ENCODE assay signal across 23 cellular contexts in genomic region chr5:2134543-2135299, GRCh38.
DNase-seq lines count a peak whose midpoint lies in the region; ATAC-seq, FAIRE-seq and TF ChIP-seq lines count a peak whose summit lies in the region.
"Had no signal": no experiment of that assay in that cellular context is flagged by ENCODE, and none has a peak within 500 bp of the region (broad histone marks: within the 10 kb centered on the region; RNA-seq: fewer than 3 reads in every experiment).

No MANE protein-coding gene starts in this region.

- peaks cover 30% of the 10 kb centered on the region for H3K4me1 ChIP-seq in HepG2 (ENCODE audit: insufficient read depth, low read length)
- H3K4me1 ChIP-seq in ovary (ENCODE audit: insufficient read depth) = peaks cover 3% of the 10 kb centered on the region

- no peaks in the 10 kb centered on the region for H3K36me3 ChIP-seq in HepG2 (replicated peaks in 1 of 2; ENCODE audit: control insufficient read depth in 1 of 2, insufficient read depth in 2 of 2, low read length in 2 of 2)
- no peaks in the 10 kb centered on the region for H3K36me3 ChIP-seq in ovary
- H3K36me3 ChIP-seq: heart left ventricle had no signal

- POLR2A ChIA-PET in HepG2 (lab: Yijun Ruan, JAX) = no interaction called here

- H3K9ac ChIP-seq in HepG2 (ENCODE audit: insufficient read depth, low read depth, low read length) = no peak overlapping the region

- no peak for ATAC-seq in natural killer cell treated with Interleukin-12 subunit alpha and Interleukin-12 subunit beta and Interleukin-15 and Interleukin-18, amount 100 ng/mL, for 72 hours
- ATAC-seq in natural killer cell = no peak
- ATAC-seq in HepG2 = peak; percentile 57
- ATAC-seq in HG03460 (IDR thresholded peaks at IDR 0.05; ENCODE audit: unreplicated experiment) = no peak
- ATAC-seq: left ventricle myocardium superior, T-cell had no signal

- no peak overlapping the region for H2AFZ ChIP-seq in HepG2 (ENCODE audit: low read length)
- H2AFZ ChIP-seq: GM23338 had no signal

- no peaks in the 10 kb centered on the region for H3K79me2 ChIP-seq in HepG2 (ENCODE audit: insufficient read depth, low read length)

- no peak for FAIRE-seq in HepG2 (lab: Jason Lieb, UNC)
- FAIRE-seq: colon, D721Med had no signal

- in situ Hi-C loops in HepG2 (cut with HindIII; ENCODE audit: extremely low pct_ligation_motif_present, low pct_unique_long_range_greater_than_20kb) = no loop called here

- no peaks in the 10 kb centered on the region for H3K9me3 Mint-ChIP-seq in natural killer cell treated with Interleukin-12 subunit alpha and Interleukin-12 subunit beta and Interleukin-15 and Interleukin-18, amount 100 ng/mL, for 72 hours
- no peaks in the 10 kb centered on the region for H3K9me3 Mint-ChIP-seq in natural killer cell
- H3K9me3 Mint-ChIP-seq: T-cell, type B pancreatic cell had no signal

- BruUV-seq in HepG2 (replicated peaks; lab: Mats Ljungman, UMichigan) = no TSS peak

- H3K27ac ChIP-seq in coronary artery (no peak overlapping the region), HepG2 (ENCODE audit: extremely low read length, insufficient read depth, low read length) (no peak overlapping the region), ovary (no peak overlapping the region)
- H3K27ac ChIP-seq: heart left ventricle had no signal

- no peaks in the 10 kb centered on the region for H4K20me1 ChIP-seq in HepG2 (ENCODE audit: insufficient read depth, low read length)

- H3K4me2 ChIP-seq in HepG2 (ENCODE audit: low read depth, low read length) = peak overlapping the region; percentile 23; the same call in 1 of the 2 replicates
- H3K4me2 ChIP-seq: GM23338 had no signal

- 1% methylated on average over 17 of the region's 20 CpGs for WGBS in HepG2 (ENCODE audit: low lambda C conversion rate)
- WGBS in ovary, 3 donors = 37 to 55% (median 54%) methylated on average over 20 of the region's 20 CpGs

- TF ChIP-seq EP300 in HepG2 (IDR thresholded peaks at IDR 0.05; ENCODE audit: low read depth in 2 of 2, low read length in 2 of 2) = no peak
- TF ChIP-seq EP300 in HepG2 (CRISPR knock-in tag; IDR thresholded peaks at IDR 0.05; ENCODE audit: borderline replicate concordance) = no peak; the same call in 1 of the 2 replicates
- no peak for TF ChIP-seq EP300 in ovary (IDR thresholded peaks at IDR 0.05)

- CTCF ChIA-PET in HepG2 (lab: Yijun Ruan, JAX; ENCODE audit: low intra/inter-chr PET ratio, low total read pairs) = no interaction called here

- TF ChIP-seq CTCF in natural killer cell (IDR thresholded peaks at IDR 0.05) = no peak
- no peak for TF ChIP-seq CTCF in coronary artery (IDR thresholded peaks at IDR 0.05)
- TF ChIP-seq CTCF in HepG2 (CRISPR knock-in tag; IDR thresholded peaks at IDR 0.05) = no peak
- TF ChIP-seq CTCF in ovary (IDR thresholded peaks at IDR 0.05) = no peak

- H3K4me1 Mint-ChIP-seq in natural killer cell treated with Interleukin-12 subunit alpha and Interleukin-12 subunit beta and Interleukin-15 and Interleukin-18, amount 100 ng/mL, for 72 hours (ENCODE audit: low read depth in 2 of 2) = no peaks in the 10 kb centered on the region
- H3K4me1 Mint-ChIP-seq in natural killer cell = no peaks in the 10 kb centered on the region
- H3K4me1 Mint-ChIP-seq: CD14-positive monocyte, T-cell had no signal

- no peak overlapping the region for H3K4me3 Mint-ChIP-seq in natural killer cell treated with Interleukin-12 subunit alpha and Interleukin-12 subunit beta and Interleukin-15 and Interleukin-18, amount 100 ng/mL, for 72 hours
- no peak overlapping the region for H3K4me3 Mint-ChIP-seq in natural killer cell
- H3K4me3 Mint-ChIP-seq: CD14-positive monocyte, GM23338, T-cell, type B pancreatic cell had no signal

- no peak for TF ChIP-seq POLR2A in HepG2 (IDR thresholded peaks at IDR 0.05; ENCODE audit: insufficient read depth in 1 of 2, low read depth in 2 of 2, low read length in 2 of 2)
- TF ChIP-seq POLR2A in ovary (IDR thresholded peaks at IDR 0.05) = no peak

- H3K9me3 ChIP-seq in HepG2 (ENCODE audit: low read length) = no peaks in the 10 kb centered on the region
- no peaks in the 10 kb centered on the region for H3K9me3 ChIP-seq in ovary
- H3K9me3 ChIP-seq: heart left ventricle had no signal

- peaks cover 2 to 7% of the 10 kb centered on the region in 2 donors for H3K27me3 Mint-ChIP-seq in natural killer cell treated with Interleukin-12 subunit alpha and Interleukin-12 subunit beta and Interleukin-15 and Interleukin-18, amount 100 ng/mL, for 72 hours
- peaks cover 0 to 8% of the 10 kb centered on the region in 2 donors for H3K27me3 Mint-ChIP-seq in natural killer cell (ENCODE audit: low read depth in 2 of 2)

- H3K27ac Mint-ChIP-seq in natural killer cell treated with Interleukin-12 subunit alpha and Interleukin-12 subunit beta and Interleukin-15 and Interleukin-18, amount 100 ng/mL, for 72 hours = no peak overlapping the region
- no peak overlapping the region for H3K27ac Mint-ChIP-seq in natural killer cell
- H3K27ac Mint-ChIP-seq: GM23338, T-cell, type B pancreatic cell had no signal

- intact Hi-C loops in natural killer cell (cut with micrococcal nuclease) (no loop called here), HepG2 (cut with micrococcal nuclease; ENCODE audit: unreplicated experiment) (no loop called here), ovary (cut with DNase I) (no loop called here)

- no peak for TF ChIP-seq RAD21 in HepG2 (CRISPR knock-in tag; IDR thresholded peaks at IDR 0.05)

- H3K4me3 ChIP-seq in coronary artery (peak overlapping the region; percentile 30), HepG2 (replicated peaks in 1 of 3; ENCODE audit: insufficient read depth in 1 of 3, low read depth in 2 of 3, low read length in 3 of 3) (no peak overlapping the region), ovary (no peak overlapping the region)
- H3K4me3 ChIP-seq: GM23338 had no signal

- H3K36me3 Mint-ChIP-seq in natural killer cell treated with Interleukin-12 subunit alpha and Interleukin-12 subunit beta and Interleukin-15 and Interleukin-18, amount 100 ng/mL, for 72 hours = no peaks in the 10 kb centered on the region
- no peaks in the 10 kb centered on the region for H3K36me3 Mint-ChIP-seq in natural killer cell
- H3K36me3 Mint-ChIP-seq: CD14-positive monocyte, T-cell, type B pancreatic cell had no signal

- H3K27me3 ChIP-seq in HepG2 (ENCODE audit: control insufficient read depth in 1 of 2, insufficient read depth in 2 of 2, low read length in 2 of 2) = peaks cover 3 to 65% of the 10 kb centered on the region in 2 experiments; a peak in 3 of 5 replicates
- H3K27me3 ChIP-seq in ovary = no peaks in the 10 kb centered on the region

- peak; percentile 48 for DNase-seq in natural killer cell treated with Interleukin-12 subunit alpha and Interleukin-12 subunit beta and Interleukin-15 and Interleukin-18, amount 100 ng/mL, for 72 hours (ENCODE audit: low spot score)
- DNase-seq in natural killer cell (no peak), coronary artery (ENCODE audit: low spot score) (peak; percentile 31), HepG2 (ENCODE audit: low spot score) (peak; percentile 42), NCI-H748 treated with DMSO at 0.1 percent for 48 hours (lab: John Stamatoyannopoulos, UW) (no peak), ovary (no peak)
- DNase-seq in stimulated activated CD4-positive, alpha-beta T cell treated with anti-CD3 and anti-CD28 coated beads, Interleukin-4, amount 100 ng/mL, for 4 hours = no peak
- DNase-seq: activated CD4-positive, CD25-positive, alpha-beta regulatory T cell treated with anti-CD3 and anti-CD28 coated beads, Interleukin-2, amount 50 U/mL, for 72 hours; activated naive CD4-positive, alpha-beta T cell treated with anti-CD3 and anti-CD28 coated beads, Interleukin-2, amount 50 U/mL, for 16 hours; activated T-cell treated with anti-CD3 and anti-CD28 coated beads, Interleukin-2, amount 50 U/mL, for 48 hours; heart left ventricle; left ventricle myocardium superior; NCI-H1092 treated with DMSO at 0.1 percent for 48 hours; NCI-H2029; NCI-H345; SIG-M5; T-cell had no signal

TF ChIP-seq in HepG2, 621 proteins besides CTCF, POLR2A, EP300 and RAD21 (continues in another document):
- TF ChIP-seq SYNCRIP (IDR thresholded peaks at IDR 0.05; ENCODE audit: insufficient read depth, low read depth, low read length) (no peak), ZSCAN29 (CRISPR knock-in tag; conservative IDR thresholded peaks at IDR 0.05) (no peak), CBX2 (IDR thresholded peaks at IDR 0.05; ENCODE audit: low read depth, low read length) (no peak), CBX2 (CRISPR knock-in tag; IDR thresholded peaks at IDR 0.05; ENCODE audit: low read depth) (no peak), HINFP (CRISPR knock-in tag; IDR thresholded peaks at IDR 0.05; ENCODE audit: low read depth) (no peak), ZNF629 (CRISPR knock-in tag; conservative IDR thresholded peaks at IDR 0.05) (no peak), TFE3 (CRISPR knock-in tag; IDR thresholded peaks at IDR 0.05) (no peak), ADNP (CRISPR knock-in tag; IDR thresholded peaks at IDR 0.05) (no peak), ZFP62 (CRISPR knock-in tag; IDR thresholded peaks at IDR 0.05) (no peak)

Comparison
In these comparisons a context has a peak if more than half of its experiments do, and no peak if none do; other contexts are left out.
1. DNase-seq: peak in natural killer cell treated with Interleukin-12 subunit alpha and Interleukin-12 subunit beta and Interleukin-15 and Interleukin-18, amount 100 ng/mL, for 72 hours (single experiment), coronary artery (single experiment) and HepG2 (single experiment); none in natural killer cell (single experiment), NCI-H748 treated with DMSO at 0.1 percent for 48 hours (single experiment), stimulated activated CD4-positive, alpha-beta T cell treated with anti-CD3 and anti-CD28 coated beads, Interleukin-4, amount 100 ng/mL, for 4 hours (0 of 2) and ovary (0 of 5).